In the genomic region with DNA sequence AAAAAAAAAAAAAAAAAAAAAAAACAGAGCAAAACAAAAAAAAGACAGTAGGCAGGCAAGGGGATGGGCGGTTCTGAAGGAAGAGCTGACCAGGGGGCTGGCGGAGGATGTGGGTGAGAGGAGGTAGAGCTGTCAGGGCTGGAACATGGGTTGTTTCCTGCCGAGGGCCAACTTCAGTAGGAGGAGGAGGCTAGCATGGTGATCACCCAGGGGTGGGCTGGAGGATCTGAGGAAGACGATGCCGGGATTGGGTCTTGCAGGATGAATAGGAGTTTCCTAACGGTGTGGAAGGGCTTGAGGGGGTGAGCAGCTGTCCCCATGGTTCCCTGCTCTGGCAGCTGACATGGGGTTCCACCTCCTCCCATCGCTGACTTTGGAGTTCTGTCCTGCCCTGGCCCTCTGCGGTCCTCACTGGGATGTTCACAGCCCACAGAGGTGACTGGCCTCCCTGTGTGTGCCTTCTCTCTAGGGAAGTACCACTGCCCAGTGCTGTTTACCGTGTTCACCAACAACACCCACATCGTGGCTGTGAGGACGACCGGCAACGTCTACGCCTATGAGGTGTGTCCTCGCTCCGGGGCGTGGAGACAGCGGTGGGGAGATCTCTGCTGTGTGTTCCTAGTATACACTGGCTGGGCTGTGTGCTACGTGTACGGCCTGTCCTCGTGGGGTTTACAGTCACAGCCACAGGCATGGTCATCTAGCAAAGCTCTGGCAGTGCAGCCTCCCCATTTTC, we compare ENCODE assay signal across 13 cellular contexts. TPM values are rescaled to one million over a fixed set of nuclear protein-coding genes. Genes with fewer than 3 reads are reported as not detected.
"Had no signal": no experiment of that assay in that cellular context is flagged by ENCODE, and none has a peak within 500 bp of the region (broad histone marks: within the 10 kb centered on the region; RNA-seq: fewer than 3 reads in every experiment).

No MANE protein-coding gene starts in this region.

- H3K27ac ChIP-seq: lower lobe of right lung, SJSA1, transverse colon had no signal

- H3K4me3 ChIP-seq: breast epithelium, lower lobe of right lung, SJSA1, transverse colon had no signal

- H3K27ac Mint-ChIP-seq: activated naive CD8-positive, alpha-beta T cell treated with anti-CD3 and anti-CD28 coated beads for 36 hours had no signal

- H3K36me3 ChIP-seq: breast epithelium had no signal

- DNase-seq: activated CD4-positive, alpha-beta T cell treated with anti-CD3 and anti-CD28 coated beads for 4 hours; activated naive CD8-positive, alpha-beta T cell treated with anti-CD3 and anti-CD28 coated beads for 36 hours; activated T-cell treated with anti-CD3 and anti-CD28 coated beads for 4 hours; lower lobe of right lung; naive B cell; occipital lobe; stimulated activated CD4-positive, alpha-beta T cell treated with anti-CD3 and anti-CD28 coated beads, Interleukin-15, amount 100 ng/mL, for 24 hours; stimulated activated CD4-positive, alpha-beta T cell treated with anti-CD3 and anti-CD28 coated beads, Interleukin-4, amount 100 ng/mL, for 4 hours; T-helper 9 cell; transverse colon had no signal

- H3K9me3 Mint-ChIP-seq: activated naive CD8-positive, alpha-beta T cell treated with anti-CD3 and anti-CD28 coated beads for 36 hours; naive B cell had no signal

- H3K27me3 ChIP-seq: breast epithelium, SJSA1, transverse colon had no signal

- H3K4me3 Mint-ChIP-seq: activated naive CD8-positive, alpha-beta T cell treated with anti-CD3 and anti-CD28 coated beads for 36 hours had no signal

- H3K4me1 ChIP-seq: breast epithelium, lower lobe of right lung, SJSA1, transverse colon had no signal

- H3K27me3 Mint-ChIP-seq: activated naive CD8-positive, alpha-beta T cell treated with anti-CD3 and anti-CD28 coated beads for 36 hours; naive B cell had no signal

- H3K4me1 Mint-ChIP-seq: activated naive CD8-positive, alpha-beta T cell treated with anti-CD3 and anti-CD28 coated beads for 36 hours had no signal

- H3K9me3 ChIP-seq: breast epithelium, lower lobe of right lung, SJSA1, transverse colon had no signal

RNA-seq across cellular contexts. Expression of a gene that starts 48.4 kb away (rescaled TPM):
- total RNA-seq: esophagus mucosa had no signal
